In genomic region chr17:58002558-58002957, GRCh38 we compare ENCODE assay signal across 15 cellular contexts. TPM values are rescaled to one million over a fixed set of nuclear protein-coding genes. Genes with fewer than 3 reads are reported as not detected.
A peak's percentile ranks its signal among the peaks of the same experiment; 100 is the strongest.
DNase-seq lines count a peak whose midpoint lies in the region; ATAC-seq and TF ChIP-seq lines count a peak whose summit lies in the region.
"Had no signal": no experiment of that assay in that cellular context is flagged by ENCODE, and none has a peak within 500 bp of the region (broad histone marks: within the 10 kb centered on the region; RNA-seq: fewer than 3 reads in every experiment).

No MANE protein-coding gene starts in this region.

- no peaks in the 10 kb centered on the region for H3K27me3 ChIP-seq in CD4-positive, alpha-beta memory T cell (ENCODE audit: insufficient read depth, low read length)
- H3K27me3 ChIP-seq: hepatocyte, testis had no signal

- H3K4me1 ChIP-seq in CD4-positive, alpha-beta memory T cell (ENCODE audit: insufficient read depth, low read length) = peaks cover 52% of the 10 kb centered on the region
- peaks cover 22% of the 10 kb centered on the region for H3K4me1 ChIP-seq in HEK293 (ENCODE audit: control insufficient read depth, insufficient read depth, low read length)

- H3K4me1 Mint-ChIP-seq in CD4-positive, alpha-beta memory T cell = peaks cover 36 to 70% (median 51%) of the 10 kb centered on the region in 4 donors
- peaks cover 61% of the 10 kb centered on the region for H3K4me1 Mint-ChIP-seq in activated CD8-positive, alpha-beta T cell treated with anti-CD3 and anti-CD28 coated beads, Interleukin-2, amount 10 ng/mL, durations not matched to agents 7 days and 5 days (ENCODE audit: low read depth)
- peaks cover 42% of the 10 kb centered on the region for H3K4me1 Mint-ChIP-seq in mesothelial cell of epicardium

- no peak for TF ChIP-seq CTCF in HEK293 (tag by site-specific recombination; IDR thresholded peaks at IDR 0.05)
- peak; percentile 11 for TF ChIP-seq CTCF in mesothelial cell of epicardium (IDR thresholded peaks at IDR 0.05; ENCODE audit: unreplicated experiment)

- intact Hi-C loops in CD4-positive, alpha-beta memory T cell (cut with micrococcal nuclease) = loop anchor here (10.0 kb wide), 3 partner anchors 152 to 918 kb away; partner anchors contain the start of gene AKAP1

- peak overlapping the region in 1 of 8 donors; percentile 33 for H3K4me3 Mint-ChIP-seq in CD4-positive, alpha-beta memory T cell
- H3K4me3 Mint-ChIP-seq in activated CD8-positive, alpha-beta T cell treated with anti-CD3 and anti-CD28 coated beads, Interleukin-2, amount 10 ng/mL, durations not matched to agents 7 days and 5 days = peak overlapping the region; percentile 1
- H3K4me3 Mint-ChIP-seq in mesothelial cell of epicardium = no peak overlapping the region

- peaks cover 0 to 4% (median 0%) of the 10 kb centered on the region in 8 donors for H3K9me3 Mint-ChIP-seq in CD4-positive, alpha-beta memory T cell
- no peaks in the 10 kb centered on the region for H3K9me3 Mint-ChIP-seq in activated CD8-positive, alpha-beta T cell treated with anti-CD3 and anti-CD28 coated beads, Interleukin-2, amount 10 ng/mL, durations not matched to agents 7 days and 5 days (ENCODE audit: insufficient read depth)
- H3K9me3 Mint-ChIP-seq in mesothelial cell of epicardium = no peaks in the 10 kb centered on the region

- no peaks in the 10 kb centered on the region for H3K27me3 Mint-ChIP-seq in CD4-positive, alpha-beta memory T cell
- H3K27me3 Mint-ChIP-seq in activated CD8-positive, alpha-beta T cell treated with anti-CD3 and anti-CD28 coated beads, Interleukin-2, amount 10 ng/mL, durations not matched to agents 7 days and 5 days (ENCODE audit: low read depth) = no peaks in the 10 kb centered on the region
- no peaks in the 10 kb centered on the region for H3K27me3 Mint-ChIP-seq in mesothelial cell of epicardium (ENCODE audit: low read depth)

- H3K9me3 ChIP-seq in CD4-positive, alpha-beta memory T cell (ENCODE audit: control insufficient read depth in 1 of 2, low read length in 2 of 2) = no peaks in the 10 kb centered on the region
- H3K9me3 ChIP-seq in HEK293 (ENCODE audit: control insufficient read depth, insufficient read depth, low read depth, low read length) = no peaks in the 10 kb centered on the region
- H3K9me3 ChIP-seq: testis had no signal

- POLR2A ChIA-PET in CD4-positive, alpha-beta memory T cell (lab: Charles Lee; ENCODE audit: partially characterized antibody) = interaction anchor here (0.9 to 1.9 kb wide), 2 partner anchors 13 to 81 kb away, joined by 5 to 8 read pairs; partner anchors contain the start of gene DYNLL2
- POLR2A ChIA-PET in HEK293 (lab: Yijun Ruan, JAX) = interaction anchor here (3.7 kb wide), 1 partner anchor 13 kb away, joined by 22 read pairs; the partner anchor contains the start of gene VEZF1
- POLR2A ChIA-PET in activated CD8-positive, alpha-beta T cell treated with anti-CD3 and anti-CD28 coated beads, Interleukin-2, amount 10 ng/mL, durations not matched to agents 7 days and 5 days (lab: Charles Lee) = interaction anchor here (1.0 to 2.0 kb wide), 2 partner anchors 9 to 12 kb away, joined by 3 to 8 read pairs; no protein-coding TSS in a partner anchor

- peaks cover 46% of the 10 kb centered on the region for H3K36me3 ChIP-seq in CD4-positive, alpha-beta memory T cell (ENCODE audit: insufficient read depth, low read length)
- peaks cover 64 to 86% of the 10 kb centered on the region in 2 experiments for H3K36me3 ChIP-seq in HEK293 (ENCODE audit: control insufficient read depth in 2 of 2, insufficient read depth in 1 of 2, low read length in 2 of 2)

- no peak overlapping the region for H3K4me3 ChIP-seq in CD4-positive, alpha-beta memory T cell (ENCODE audit: low read length in 2 of 2)
- H3K4me3 ChIP-seq in HEK293 (ENCODE audit: low read depth, low read length) = no peak overlapping the region
- H3K4me3 ChIP-seq: hepatocyte, testis had no signal

- no peak for DNase-seq in CD4-positive, alpha-beta memory T cell
- DNase-seq in activated CD8-positive, alpha-beta T cell treated with anti-CD3 and anti-CD28 coated beads, Interleukin-2, amount 10 ng/mL, durations not matched to agents 7 days and 5 days = no peak
- DNase-seq in mesothelial cell of epicardium (ENCODE audit: low spot score in 2 of 2, unreplicated experiment in 2 of 2) (no peak), midbrain (lab: John Stamatoyannopoulos, UW) (no peak), NOMO-1 treated with DMSO at 0.1 percent for 48 hours (lab: John Stamatoyannopoulos, UW; ENCODE audit: unreplicated experiment) (no peak), caudate nucleus (lab: John Stamatoyannopoulos, UW) (no peak)
- DNase-seq: activated effector memory CD4-positive, alpha-beta T cell treated with anti-CD3 and anti-CD28 coated beads, Interleukin-2, amount 50 U/mL, for 16 hours; HCEC 1CT; small intestine; SW 1271; testis had no signal

- CTCF ChIA-PET in CD4-positive, alpha-beta memory T cell (lab: Charles Lee; ENCODE audit: partially characterized antibody) = interaction anchor here (1.0 to 10.9 kb wide), 7 partner anchors 11 to 144 kb away, joined by 3 to 202 read pairs (median 58); no protein-coding TSS in a partner anchor
- CTCF ChIA-PET in HEK293 (lab: Yijun Ruan, JAX) = interaction anchor here (0.6 to 15.7 kb wide), 9 partner anchors 8 to 324 kb away, joined by 3 to 434 read pairs (median 4); partner anchors contain the start of gene MRPS23
- CTCF ChIA-PET in activated CD8-positive, alpha-beta T cell treated with anti-CD3 and anti-CD28 coated beads, Interleukin-2, amount 10 ng/mL, durations not matched to agents 7 days and 5 days (lab: Charles Lee) = interaction anchor here (0.9 to 7.2 kb wide), 7 partner anchors 9 to 168 kb away, joined by 3 to 138 read pairs (median 37); partner anchors contain the start of gene VEZF1

- H3K36me3 Mint-ChIP-seq in CD4-positive, alpha-beta memory T cell = peaks cover 47 to 75% of the 10 kb centered on the region in 2 donors
- peaks cover 79% of the 10 kb centered on the region for H3K36me3 Mint-ChIP-seq in activated CD8-positive, alpha-beta T cell treated with anti-CD3 and anti-CD28 coated beads, Interleukin-2, amount 10 ng/mL, durations not matched to agents 7 days and 5 days (ENCODE audit: low read depth)
- H3K36me3 Mint-ChIP-seq in mesothelial cell of epicardium = peaks cover 25% of the 10 kb centered on the region

- ATAC-seq in activated CD8-positive, alpha-beta T cell treated with anti-CD3 and anti-CD28 coated beads, Interleukin-2, amount 10 ng/mL, durations not matched to agents 7 days and 5 days = no peak
- ATAC-seq in HG03025 (IDR thresholded peaks at IDR 0.05; ENCODE audit: low FRiP score, unreplicated experiment) = no peak
- ATAC-seq: activated CD4-positive, CD25-positive, alpha-beta regulatory T cell treated with anti-CD3 and anti-CD28 coated beads, Interleukin-2, amount 50 U/mL, for 24 hours had no signal

- H3K27ac ChIP-seq in CD4-positive, alpha-beta memory T cell (ENCODE audit: low read depth, low read length) = no peak overlapping the region
- H3K27ac ChIP-seq in HEK293 (ENCODE audit: extremely low read depth, low read depth, low read length) (peak overlapping the region; percentile 24; the same call in 1 of the 2 replicates), caudate nucleus (ENCODE audit: low read depth, low read length) (no peak overlapping the region)
- H3K27ac ChIP-seq: testis had no signal

- H3K27ac Mint-ChIP-seq in CD4-positive, alpha-beta memory T cell = peak overlapping the region in 5 of 7 donors; percentile 6 to 100 (median 59)
- H3K27ac Mint-ChIP-seq in activated CD8-positive, alpha-beta T cell treated with anti-CD3 and anti-CD28 coated beads, Interleukin-2, amount 10 ng/mL, durations not matched to agents 7 days and 5 days = peak overlapping the region; percentile 50
- peak overlapping the region; percentile 44 for H3K27ac Mint-ChIP-seq in mesothelial cell of epicardium

TF ChIP-seq in HEK293, 187 proteins besides CTCF, POLR2A, EP300 and RAD21 (continues in another document):
- TF ChIP-seq PRDM6 (tag by site-specific recombination; IDR thresholded peaks at IDR 0.05) (no peak), ZNF521 (tag by site-specific recombination; IDR thresholded peaks at IDR 0.05) (no peak)

RNA-seq across cellular contexts. Expression of gene SRSF1, which starts 4.5 kb away (rescaled TPM):
- total RNA-seq in CD4-positive, alpha-beta memory T cell = 100 to 1,000 TPM; 242 to 257 TPM
- 10 to 100 TPM; 32.4 to 59.3 TPM for polyA plus RNA-seq in CD4-positive, alpha-beta memory T cell
- total RNA-seq in activated CD8-positive, alpha-beta T cell treated with anti-CD3 and anti-CD28 coated beads, Interleukin-2, amount 10 ng/mL, durations not matched to agents 7 days and 5 days = 100 to 1,000 TPM; 382 to 383 TPM
- total RNA-seq in mesothelial cell of epicardium = 258 to 267 TPM (median 264 TPM) in 3 replicates

RNA-seq across cellular contexts. Expression of gene VEZF1, which starts 14.5 kb away (rescaled TPM):
- total RNA-seq in CD4-positive, alpha-beta memory T cell = 10 to 100 TPM; 76.0 to 76.6 TPM
- 10 to 100 TPM; 30.6 to 50.2 TPM for polyA plus RNA-seq in CD4-positive, alpha-beta memory T cell
- 10 to 100 TPM; 37.5 to 37.6 TPM for total RNA-seq in activated CD8-positive, alpha-beta T cell treated with anti-CD3 and anti-CD28 coated beads, Interleukin-2, amount 10 ng/mL, durations not matched to agents 7 days and 5 days
- total RNA-seq in mesothelial cell of epicardium = 80.6 to 84.9 TPM (median 82.5 TPM) in 3 replicates

RNA-seq across cellular contexts. Expression of gene CUEDC1, which starts 47.3 kb away (rescaled TPM):
- total RNA-seq in CD4-positive, alpha-beta memory T cell = under 1 TPM; 0.61 to 0.90 TPM
- not detected for polyA plus RNA-seq in CD4-positive, alpha-beta memory T cell
- under 1 TPM in 1 of 2 experiments, not detected in 1; 0.18 TPM for total RNA-seq in activated CD8-positive, alpha-beta T cell treated with anti-CD3 and anti-CD28 coated beads, Interleukin-2, amount 10 ng/mL, durations not matched to agents 7 days and 5 days
- total RNA-seq in mesothelial cell of epicardium = 37.0 to 38.7 TPM (median 37.8 TPM) in 3 replicates

Comparison
In these comparisons a context has a peak if more than half of its experiments do, and no peak if none do; other contexts are left out.
1. RNA of gene CUEDC1, which starts 47.3 kb away (total RNA-seq): 37.0 to 38.7 TPM in mesothelial cell of epicardium; 0.61 to 0.90 TPM in CD4-positive, alpha-beta memory T cell and 0.18 TPM in activated CD8-positive, alpha-beta T cell treated with anti-CD3 and anti-CD28 coated beads, Interleukin-2, amount 10 ng/mL, durations not matched to agents 7 days and 5 days; every median in the first group is over 10 times any median in the second.
2. Peak in every context shown above with its lines, with median percentiles within 50 percentile points of each other: H3K27ac Mint-ChIP-seq.